ENCODE assay signal across 17 cellular contexts in the genomic region with DNA sequence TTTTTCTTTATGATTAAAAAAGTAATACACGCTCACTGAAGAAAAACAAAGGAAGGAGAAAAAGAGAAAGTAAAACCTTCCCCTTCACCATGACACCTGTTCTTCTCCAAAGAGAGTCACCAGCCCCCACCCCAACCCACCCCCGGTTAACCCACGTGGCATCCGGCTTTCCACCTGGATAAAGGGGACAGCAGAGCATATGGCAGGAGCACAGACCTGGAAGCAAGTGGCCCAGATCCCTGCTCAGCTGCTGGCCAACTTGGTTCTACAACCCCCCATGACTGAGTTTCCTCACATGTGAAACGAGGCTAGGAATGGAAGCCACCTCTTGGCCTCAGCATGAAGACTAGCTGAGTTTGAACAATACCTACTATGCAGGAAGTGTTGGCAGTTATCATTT. TPM values are rescaled to one million over a fixed set of nuclear protein-coding genes. Genes with fewer than 3 reads are reported as not detected.
DNase-seq lines count a peak whose midpoint lies in the region; ATAC-seq and TF ChIP-seq lines count a peak whose summit lies in the region.
"Had no signal": no experiment of that assay in that cellular context is flagged by ENCODE, and none has a peak within 500 bp of the region (broad histone marks: within the 10 kb centered on the region; RNA-seq: fewer than 3 reads in every experiment).

No MANE protein-coding gene starts in this region.

- TF ChIP-seq POLR2A in thyroid gland (IDR thresholded peaks at IDR 0.05): no peak

- peaks cover 19 to 21% of the 10 kb centered on the region in 2 donors for H3K4me1 ChIP-seq in thyroid gland
- H3K4me1 ChIP-seq: A549; BLaER1 treated with 17β-estradiol and CSF1 and Interleukin-3, amounts not matched to agents 10 nM and 100 nM had no signal

- in situ Hi-C loops in G401 (cut with HindIII; ENCODE audit: low sequenced_read_pairs): no loop called here

- H3K36me3 ChIP-seq in thyroid gland: peaks cover 10 to 17% of the 10 kb centered on the region in 2 donors
- H3K36me3 ChIP-seq: BLaER1 treated with 17β-estradiol and CSF1 and Interleukin-3, amounts not matched to agents 10 nM and 100 nM had no signal

- H3K27ac ChIP-seq in thyroid gland: peak overlapping the region; percentile 46 to 55 (median 54)
- H3K27ac ChIP-seq: 22Rv1; A549; BLaER1 treated with 17β-estradiol and CSF1 and Interleukin-3, amounts not matched to agents 10 nM and 100 nM; C4-2B had no signal

- 84 to 95% methylated on average over 5 of the region's 5 CpGs for WGBS in thyroid gland, 2 donors

- no peak for TF ChIP-seq CTCF in thyroid gland (IDR thresholded peaks at IDR 0.05)

- H3K27me3 ChIP-seq in thyroid gland: no peaks in the 10 kb centered on the region
- H3K27me3 ChIP-seq: BLaER1 treated with 17β-estradiol and CSF1 and Interleukin-3, amounts not matched to agents 10 nM and 100 nM had no signal

- peak; percentile 56 for DNase-seq in G401 (ENCODE audit: low spot score)
- peak; percentile 17 for DNase-seq in cerebellum (ENCODE audit: low spot score)
- DNase-seq in thyroid gland: no peak
- no peak for DNase-seq in NCI-H82 treated with DMSO at 0.1 percent for 48 hours (lab: John Stamatoyannopoulos, UW; ENCODE audit: unreplicated experiment)
- DNase-seq: AML-193; Caco-2; Calu3; CD4-positive, alpha-beta T cell; CD8-positive, alpha-beta T cell; DMS79 treated with DMSO at 0.1 percent for 48 hours; GDM1 had no signal

- no peak for ATAC-seq in GM18867 (IDR thresholded peaks at IDR 0.05; ENCODE audit: unreplicated experiment)
- ATAC-seq: A549; CD8-positive, alpha-beta T cell; GM12878 had no signal

- H3K4me3 ChIP-seq in thyroid gland (replicated peaks in 1 of 3): no peak overlapping the region
- H3K4me3 ChIP-seq: A549; BLaER1 treated with 17β-estradiol and CSF1 and Interleukin-3, amounts not matched to agents 10 nM and 100 nM; GM12878 had no signal

- intact Hi-C loops in thyroid gland (cut with DNase I): no loop called here

- no peaks in the 10 kb centered on the region for H3K9me3 ChIP-seq in thyroid gland
- H3K9me3 ChIP-seq: A549, Caco-2 had no signal

RNA-seq across cellular contexts. Expression of gene CCDC180, which starts 5.1 kb away (rescaled TPM):
- 2.4 and 6.2 TPM in 2 replicates for total RNA-seq in G401 (2014; rRNA removed; shearing (Covaris generic))
- total RNA-seq in cerebellum (14.2 TPM), thyroid gland (10 to 100 TPM in 3 of 4 donors, 1 to 10 TPM in 1; 5.2 to 33.0 (median 11.0) TPM)

Comparison
In these comparisons a context has a peak if more than half of its experiments do, and no peak if none do; other contexts are left out.
1. DNase-seq: peak in G401 (single experiment) and cerebellum (single experiment); none in thyroid gland (0 of 2) and NCI-H82 treated with DMSO at 0.1 percent for 48 hours (single experiment).